ENCODE assay signal across 8 cellular contexts in the genomic region with DNA sequence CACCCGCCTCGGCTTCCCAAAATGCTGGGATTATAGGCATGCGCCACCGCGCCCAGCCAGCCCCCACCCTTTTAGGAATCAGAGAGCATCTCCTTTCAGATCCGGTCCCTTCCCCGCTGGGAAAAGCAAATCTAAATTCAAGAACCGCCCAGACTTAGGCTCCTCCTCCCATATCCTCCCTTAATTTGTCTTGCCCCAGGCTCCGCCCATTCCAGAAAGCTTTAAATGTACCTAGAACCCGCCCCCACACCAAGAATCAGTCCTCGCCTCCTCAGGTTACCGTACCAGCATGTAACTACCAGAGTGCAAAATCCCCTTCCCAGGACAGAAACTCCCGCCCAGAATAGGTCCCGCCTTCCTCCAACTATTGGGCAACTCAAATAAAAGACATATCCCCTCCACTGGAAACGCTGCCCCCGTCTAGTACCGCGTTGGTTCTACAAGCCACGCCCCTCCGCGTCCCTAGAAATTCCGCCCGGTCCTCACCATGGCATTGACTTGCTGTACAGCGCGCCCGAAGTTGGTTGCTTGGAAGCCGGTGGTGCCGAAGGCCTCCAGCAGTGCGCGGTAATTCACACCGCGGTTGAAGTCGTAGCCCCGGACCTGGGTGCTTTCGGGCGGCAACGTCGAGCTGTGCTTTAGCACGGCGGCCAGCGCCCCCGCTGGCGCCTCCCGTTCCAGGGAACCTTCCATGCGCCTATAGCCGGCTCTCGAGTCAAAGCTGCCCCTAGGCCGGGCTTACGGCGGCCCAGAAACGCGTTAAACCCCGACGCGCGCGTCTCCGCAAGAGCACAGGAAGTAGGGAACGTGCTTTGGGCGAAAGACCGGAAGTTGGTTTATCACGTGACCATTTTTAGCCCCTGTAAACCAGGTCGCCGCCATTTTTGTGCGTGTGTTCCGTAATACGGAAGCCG. TPM values are rescaled to one million over a fixed set of nuclear protein-coding genes. Genes with fewer than 3 reads are reported as not detected.
A peak's percentile ranks its signal among the peaks of the same experiment; 100 is the strongest.
DNase-seq lines count a peak whose midpoint lies in the region; ATAC-seq and TF ChIP-seq lines count a peak whose summit lies in the region.

A gene (minus strand): TSS at position 807 of the 914 bp plus-strand sequence. CDS start 114 bp downstream, at position 693.

- H3K9me3 ChIP-seq in esophagus (ENCODE audit: control insufficient read depth in 2 of 2, insufficient read depth in 1 of 2, low read depth in 1 of 2, low read length in 1 of 2) (no peaks in the 10 kb centered on the region), mucosa of stomach (ENCODE audit: control insufficient read depth, low read length) (no peaks in the 10 kb centered on the region)

- H3K36me3 ChIP-seq in esophagus (ENCODE audit: control insufficient read depth in 2 of 2, insufficient read depth in 2 of 2, low read length in 1 of 2) (peaks cover 11 to 20% of the 10 kb centered on the region in 2 donors), mucosa of stomach (ENCODE audit: control insufficient read depth, insufficient read depth, low read length) (peaks cover 10% of the 10 kb centered on the region)

- peak within 1 kb of the TSS; percentile 99 for H3K27ac Mint-ChIP-seq in activated T-cell treated with anti-CD3 and anti-CD28 coated beads, Interleukin-2, amount 50 U/mL, for 24 hours

- H3K9me3 Mint-ChIP-seq in activated T-cell treated with anti-CD3 and anti-CD28 coated beads, Interleukin-2, amount 50 U/mL, for 24 hours, result no peaks in the 10 kb centered on the region

- in situ Hi-C loops in KBM-7 (cut with MboI; ENCODE audit: low pct_unique_long_range_greater_than_20kb, low sequenced_read_pairs), result no loop called here

- H3K27ac ChIP-seq in esophagus (ENCODE audit: low read depth in 2 of 2, low read length in 1 of 2), result peak within 1 kb of the TSS; percentile 99 to 100

- H3K27me3 Mint-ChIP-seq in activated T-cell treated with anti-CD3 and anti-CD28 coated beads, Interleukin-2, amount 50 U/mL, for 24 hours, result no peaks in the 10 kb centered on the region

- H3K4me1 ChIP-seq in esophagus (ENCODE audit: control insufficient read depth in 2 of 2, insufficient read depth in 2 of 2, low read length in 1 of 2) (peaks cover 0 to 5% of the 10 kb centered on the region in 2 donors), mucosa of stomach (ENCODE audit: control insufficient read depth, insufficient read depth, low read length) (no peaks in the 10 kb centered on the region)

- H3K4me1 Mint-ChIP-seq in activated T-cell treated with anti-CD3 and anti-CD28 coated beads, Interleukin-2, amount 50 U/mL, for 24 hours (ENCODE audit: low read depth), result peaks cover 27% of the 10 kb centered on the region

- peak within 1 kb of the TSS; percentile 91 for H3K9ac ChIP-seq in mucosa of stomach (ENCODE audit: low read length)

- peak; percentile 55 for ATAC-seq in GM21619 (IDR thresholded peaks at IDR 0.05; ENCODE audit: unreplicated experiment)

- H3K27me3 ChIP-seq in esophagus (ENCODE audit: control insufficient read depth in 1 of 2, insufficient read depth in 2 of 2, low read length in 2 of 2) (no peaks in the 10 kb centered on the region), mucosa of stomach (ENCODE audit: control insufficient read depth, insufficient read depth, low read length) (no peaks in the 10 kb centered on the region)

- H3K4me3 ChIP-seq in esophagus (ENCODE audit: low read depth in 1 of 2, low read length in 2 of 2) (peak within 1 kb of the TSS; percentile 87 to 92), mucosa of stomach (ENCODE audit: low read length) (peak within 1 kb of the TSS; percentile 99)

- H3K36me3 Mint-ChIP-seq in activated T-cell treated with anti-CD3 and anti-CD28 coated beads, Interleukin-2, amount 50 U/mL, for 24 hours (ENCODE audit: low read depth), result peaks cover 47% of the 10 kb centered on the region

- peak within 1 kb of the TSS; percentile 98 for H3K4me3 Mint-ChIP-seq in activated T-cell treated with anti-CD3 and anti-CD28 coated beads, Interleukin-2, amount 50 U/mL, for 24 hours

- 0% methylated on average over 68 of the region's 68 CpGs for WGBS in esophagus, 2 donors

- DNase-seq in DMS153 (lab: John Stamatoyannopoulos, UW), result peak; percentile 97
- peak; percentile 98 for DNase-seq in KBM-7
- DNase-seq in activated T-cell treated with anti-CD3 and anti-CD28 coated beads, Interleukin-2, amount 50 U/mL, for 24 hours, result peak; percentile 89
- DNase-seq in stimulated activated CD8-positive, alpha-beta memory T cell treated with anti-CD3 and anti-CD28 coated beads, Interleukin-7, amount 100 ng/mL, for 1 hour (ENCODE audit: low read depth in 2 of 2), result peak; percentile 71 to 75

TF ChIP-seq in PFSK-1, 5 proteins besides CTCF, POLR2A, EP300 and RAD21:
- 0 out of 2 replicates have a peak, but pooled peaks have one; percentile 9 for TF ChIP-seq TAF1 (IDR thresholded peaks at IDR 0.05; ENCODE audit: borderline replicate concordance, insufficient read depth, low read length)
- TF ChIP-seq, protein P1, sequence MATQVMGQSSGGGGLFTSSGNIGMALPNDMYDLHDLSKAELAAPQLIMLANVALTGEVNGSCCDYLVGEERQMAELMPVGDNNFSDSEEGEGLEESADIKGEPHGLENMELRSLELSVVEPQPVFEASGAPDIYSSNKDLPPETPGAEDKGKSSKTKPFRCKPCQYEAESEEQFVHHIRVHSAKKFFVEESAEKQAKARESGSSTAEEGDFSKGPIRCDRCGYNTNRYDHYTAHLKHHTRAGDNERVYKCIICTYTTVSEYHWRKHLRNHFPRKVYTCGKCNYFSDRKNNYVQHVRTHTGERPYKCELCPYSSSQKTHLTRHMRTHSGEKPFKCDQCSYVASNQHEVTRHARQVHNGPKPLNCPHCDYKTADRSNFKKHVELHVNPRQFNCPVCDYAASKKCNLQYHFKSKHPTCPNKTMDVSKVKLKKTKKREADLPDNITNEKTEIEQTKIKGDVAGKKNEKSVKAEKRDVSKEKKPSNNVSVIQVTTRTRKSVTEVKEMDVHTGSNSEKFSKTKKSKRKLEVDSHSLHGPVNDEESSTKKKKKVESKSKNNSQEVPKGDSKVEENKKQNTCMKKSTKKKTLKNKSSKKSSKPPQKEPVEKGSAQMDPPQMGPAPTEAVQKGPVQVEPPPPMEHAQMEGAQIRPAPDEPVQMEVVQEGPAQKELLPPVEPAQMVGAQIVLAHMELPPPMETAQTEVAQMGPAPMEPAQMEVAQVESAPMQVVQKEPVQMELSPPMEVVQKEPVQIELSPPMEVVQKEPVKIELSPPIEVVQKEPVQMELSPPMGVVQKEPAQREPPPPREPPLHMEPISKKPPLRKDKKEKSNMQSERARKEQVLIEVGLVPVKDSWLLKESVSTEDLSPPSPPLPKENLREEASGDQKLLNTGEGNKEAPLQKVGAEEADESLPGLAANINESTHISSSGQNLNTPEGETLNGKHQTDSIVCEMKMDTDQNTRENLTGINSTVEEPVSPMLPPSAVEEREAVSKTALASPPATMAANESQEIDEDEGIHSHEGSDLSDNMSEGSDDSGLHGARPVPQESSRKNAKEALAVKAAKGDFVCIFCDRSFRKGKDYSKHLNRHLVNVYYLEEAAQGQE (IDR thresholded peaks at IDR 0.05; ENCODE audit: insufficient read depth in 1 of 2, low read depth in 2 of 2, low read length in 2 of 2), result 0 out of 4 replicates have a peak, but pooled peaks of 1 of the 2 experiments have one; percentile 15
- peak; percentile 84 for TF ChIP-seq POLR2AphosphoS5 (IDR thresholded peaks at IDR 0.05; ENCODE audit: low read depth, low read length)
- no peak for TF ChIP-seq SIN3A (IDR thresholded peaks at IDR 0.05; ENCODE audit: borderline replicate concordance, insufficient read depth, low read length)
- peak; percentile 35 for TF ChIP-seq FOXP2 (optimal IDR thresholded peaks at IDR 0.05; ENCODE audit: borderline replicate concordance, extremely low read depth, extremely low read length, insufficient read depth)

RNA-seq across cellular contexts. Expression of the gene that starts here (rescaled TPM):
- 131 TPM for polyA plus RNA-seq in PFSK-1 (2012; ENCODE audit: insufficient read length, low read depth)
- 10 to 100 TPM; 45.5 to 51.3 TPM for polyA plus RNA-seq in esophagus

Comparison
In these comparisons a context has a peak if more than half of its experiments do, and no peak if none do; other contexts are left out.
1. Peak in every context shown above with its lines: DNase-seq, ATAC-seq, H3K4me3 ChIP-seq and H3K27ac ChIP-seq.